In genomic region chr15:31393441-31394091, GRCh38 we compare ENCODE assay signal across 1 cellular context.
TF ChIP-seq lines count a peak whose summit lies in the region.

No MANE protein-coding gene starts in this region.

TF ChIP-seq in H1, 55 proteins besides CTCF, POLR2A, EP300 and RAD21 (continued from another document):
- TF ChIP-seq CHD7 (IDR thresholded peaks at IDR 0.05; ENCODE audit: insufficient replicate concordance, low read length) = no peak
- no peak for TF ChIP-seq POLR2AphosphoS5 (IDR thresholded peaks at IDR 0.05; ENCODE audit: low read depth, low read length)
- TF ChIP-seq MAX (IDR thresholded peaks at IDR 0.05) = no peak
- no peak for TF ChIP-seq SAP30 (IDR thresholded peaks at IDR 0.05; ENCODE audit: insufficient read depth, insufficient replicate concordance, low read length)
- no peak for TF ChIP-seq MAFK (IDR thresholded peaks at IDR 0.05; ENCODE audit: low read depth, low read length)
